Comparison of ENCODE assay signal across 1 cellular context in the genomic region with DNA sequence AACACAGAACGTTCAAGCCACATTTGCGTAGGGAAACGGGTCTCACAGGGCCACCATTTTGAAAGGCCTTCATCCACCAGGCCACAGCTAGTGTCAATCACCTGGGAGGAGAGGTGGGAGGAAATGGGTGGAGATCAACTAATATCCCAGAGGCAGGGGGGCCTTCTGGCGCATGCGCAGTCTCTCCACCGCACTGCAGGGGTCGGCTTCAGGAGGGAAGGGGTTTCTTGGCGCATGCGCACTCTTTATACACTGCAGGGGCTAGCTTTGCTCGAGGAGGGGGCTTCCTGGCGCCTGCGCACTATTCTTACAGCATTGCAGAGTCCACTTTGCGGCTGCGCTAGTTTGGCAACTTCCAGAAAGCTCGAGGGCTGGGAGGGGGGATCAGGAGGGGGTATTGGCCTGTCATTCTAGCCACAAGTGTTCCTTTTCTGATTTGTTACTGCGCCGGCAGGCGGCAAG.
TF ChIP-seq lines count a peak whose summit lies in the region.

No MANE protein-coding gene starts in this region.

TF ChIP-seq in GM23338, 12 proteins besides CTCF, POLR2A, EP300 and RAD21 (continued from another document):
- TF ChIP-seq ZNF462 (CRISPR knock-in tag; IDR thresholded peaks at IDR 0.05) (no peak), EZH2phosphoT487 (IDR thresholded peaks at IDR 0.05; ENCODE audit: unreplicated experiment) (no peak), JUNB (IDR thresholded peaks at IDR 0.05; ENCODE audit: unreplicated experiment) (no peak), ZNF114 (CRISPR knock-in tag; IDR thresholded peaks at IDR 0.05) (no peak)
- TF ChIP-seq, protein P1, sequence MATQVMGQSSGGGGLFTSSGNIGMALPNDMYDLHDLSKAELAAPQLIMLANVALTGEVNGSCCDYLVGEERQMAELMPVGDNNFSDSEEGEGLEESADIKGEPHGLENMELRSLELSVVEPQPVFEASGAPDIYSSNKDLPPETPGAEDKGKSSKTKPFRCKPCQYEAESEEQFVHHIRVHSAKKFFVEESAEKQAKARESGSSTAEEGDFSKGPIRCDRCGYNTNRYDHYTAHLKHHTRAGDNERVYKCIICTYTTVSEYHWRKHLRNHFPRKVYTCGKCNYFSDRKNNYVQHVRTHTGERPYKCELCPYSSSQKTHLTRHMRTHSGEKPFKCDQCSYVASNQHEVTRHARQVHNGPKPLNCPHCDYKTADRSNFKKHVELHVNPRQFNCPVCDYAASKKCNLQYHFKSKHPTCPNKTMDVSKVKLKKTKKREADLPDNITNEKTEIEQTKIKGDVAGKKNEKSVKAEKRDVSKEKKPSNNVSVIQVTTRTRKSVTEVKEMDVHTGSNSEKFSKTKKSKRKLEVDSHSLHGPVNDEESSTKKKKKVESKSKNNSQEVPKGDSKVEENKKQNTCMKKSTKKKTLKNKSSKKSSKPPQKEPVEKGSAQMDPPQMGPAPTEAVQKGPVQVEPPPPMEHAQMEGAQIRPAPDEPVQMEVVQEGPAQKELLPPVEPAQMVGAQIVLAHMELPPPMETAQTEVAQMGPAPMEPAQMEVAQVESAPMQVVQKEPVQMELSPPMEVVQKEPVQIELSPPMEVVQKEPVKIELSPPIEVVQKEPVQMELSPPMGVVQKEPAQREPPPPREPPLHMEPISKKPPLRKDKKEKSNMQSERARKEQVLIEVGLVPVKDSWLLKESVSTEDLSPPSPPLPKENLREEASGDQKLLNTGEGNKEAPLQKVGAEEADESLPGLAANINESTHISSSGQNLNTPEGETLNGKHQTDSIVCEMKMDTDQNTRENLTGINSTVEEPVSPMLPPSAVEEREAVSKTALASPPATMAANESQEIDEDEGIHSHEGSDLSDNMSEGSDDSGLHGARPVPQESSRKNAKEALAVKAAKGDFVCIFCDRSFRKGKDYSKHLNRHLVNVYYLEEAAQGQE (IDR thresholded peaks at IDR 0.05; ENCODE audit: unreplicated experiment), result no peak
